In the genomic region with DNA sequence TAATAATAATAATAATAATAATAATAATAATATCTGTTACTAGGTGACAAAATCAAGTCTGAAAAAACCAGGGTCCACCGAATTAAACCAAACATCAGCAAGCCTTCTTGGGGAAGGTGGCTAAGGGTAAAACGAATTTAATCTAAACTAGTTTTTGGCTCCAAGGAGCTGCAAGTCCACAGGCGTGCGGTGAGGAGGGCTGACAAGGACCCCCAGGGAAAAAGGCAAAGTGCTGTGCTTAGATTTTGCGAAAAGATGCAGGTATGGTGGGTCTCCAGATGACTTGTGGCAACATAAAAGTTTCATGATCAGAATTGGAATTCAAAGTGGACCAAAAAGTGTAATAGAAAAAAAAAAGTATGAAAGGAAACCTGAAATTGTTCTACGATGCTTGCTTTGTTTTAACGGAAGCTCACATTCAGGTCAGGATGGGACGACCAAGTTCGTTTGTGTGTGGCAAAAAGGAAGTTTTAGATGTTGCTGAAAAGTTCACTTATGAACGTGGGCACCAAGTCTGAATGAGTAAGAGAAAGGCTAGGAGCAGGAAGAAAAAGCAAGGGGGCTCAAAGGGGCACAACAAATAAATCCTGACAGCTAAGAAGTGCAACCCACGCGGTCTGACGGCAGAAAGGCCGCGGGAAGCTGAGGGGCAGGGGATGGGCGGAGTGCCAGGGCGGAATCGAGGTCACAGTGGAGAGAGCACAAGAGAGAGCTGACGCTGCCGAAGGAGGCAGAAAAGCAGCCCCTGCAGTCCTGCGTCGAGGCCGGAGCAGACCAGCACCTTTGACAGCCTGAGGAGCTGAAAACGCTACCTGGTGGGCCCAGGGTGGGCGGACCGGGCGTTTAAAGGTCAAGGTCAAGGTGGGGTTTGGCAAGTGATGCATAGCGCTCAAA, we compare ENCODE assay signal across 8 cellular contexts. TPM values are rescaled to one million over a fixed set of nuclear protein-coding genes. Genes with fewer than 3 reads are reported as not detected.
DNase-seq lines count a peak whose midpoint lies in the region; ATAC-seq and TF ChIP-seq lines count a peak whose summit lies in the region.

No MANE protein-coding gene starts in this region.

- H3K4me1 ChIP-seq in ovary (ENCODE audit: insufficient read depth), result peaks cover 15% of the 10 kb centered on the region
- H3K4me1 ChIP-seq in thyroid gland, result peaks cover 54 to 58% of the 10 kb centered on the region in 2 donors

- H3K9me3 ChIP-seq in ovary (no peaks in the 10 kb centered on the region), thyroid gland (no peaks in the 10 kb centered on the region)

- intact Hi-C loops in activated naive CD4-positive, alpha-beta T cell treated with anti-CD3 and anti-CD28 coated beads for 36 hours (cut with micrococcal nuclease), result loop anchor here (5.0 to 10.0 kb wide), 5 partner anchors 220 to 1663 kb away; partner anchors contain the start of genes CISH, DUSP7, MAPKAPK3 and PARP3
- intact Hi-C loops in ovary (cut with DNase I) (loop anchor here in 3 of 4 donors (5.0 to 10.0 kb wide), 2 partner anchors 40 to 53 kb away; partner anchors contain the start of genes TWF2 (in 2 of the 3) and TLR9 (in 1 of the 3)), thyroid gland (cut with DNase I) (loop anchor here (5.0 kb wide), 1 partner anchor 40 kb away; the partner anchor contains the start of gene TWF2)

- H3K4me1 Mint-ChIP-seq in activated naive CD4-positive, alpha-beta T cell treated with anti-CD3 and anti-CD28 coated beads for 36 hours (ENCODE audit: low read depth), result peaks cover 57% of the 10 kb centered on the region

- peak overlapping the region; percentile 95 for H3K4me3 Mint-ChIP-seq in activated naive CD4-positive, alpha-beta T cell treated with anti-CD3 and anti-CD28 coated beads for 36 hours

- 0 to 1% (median 1%) methylated on average over 28 of the region's 28 CpGs for WGBS in ovary, 3 donors
- WGBS in thyroid gland, 2 donors, result 1% methylated on average over 28 of the region's 28 CpGs

- TF ChIP-seq CTCF in ovary (IDR thresholded peaks at IDR 0.05), result no peak
- no peak for TF ChIP-seq CTCF in thyroid gland (IDR thresholded peaks at IDR 0.05)

- peak overlapping the region; percentile 98 for H3K27ac Mint-ChIP-seq in activated naive CD4-positive, alpha-beta T cell treated with anti-CD3 and anti-CD28 coated beads for 36 hours

- no peaks in the 10 kb centered on the region for H3K27me3 ChIP-seq in ovary
- H3K27me3 ChIP-seq in thyroid gland, result no peaks in the 10 kb centered on the region

- CTCF ChIA-PET in activated naive CD4-positive, alpha-beta T cell treated with anti-CD3 and anti-CD28 coated beads for 36 hours (lab: Charles Lee), result interaction anchor here (0.6 to 7.1 kb wide), 19 partner anchors 9 to 76 kb away, joined by 3 to 69 read pairs (median 4); partner anchors contain the start of genes PPM1M, TLR9 and TWF2

- H3K36me3 Mint-ChIP-seq in activated naive CD4-positive, alpha-beta T cell treated with anti-CD3 and anti-CD28 coated beads for 36 hours (ENCODE audit: low read depth), result peaks cover 62% of the 10 kb centered on the region

- ATAC-seq in HG03103 (IDR thresholded peaks at IDR 0.05; ENCODE audit: low read depth, unreplicated experiment), result peak; percentile 39
- ATAC-seq in HG02870 (IDR thresholded peaks at IDR 0.05; ENCODE audit: unreplicated experiment), result no peak

- TF ChIP-seq EP300 in ovary (IDR thresholded peaks at IDR 0.05), result no peak

- DNase-seq in Daoy (ENCODE audit: low read depth), result peak; percentile 73
- DNase-seq in SK-N-DZ (ENCODE audit: low spot score), result peak; percentile 49
- peak; percentile 87 for DNase-seq in activated naive CD4-positive, alpha-beta T cell treated with anti-CD3 and anti-CD28 coated beads for 36 hours
- DNase-seq in glomerular visceral epithelial cell (ENCODE audit: extremely low spot score), result peak; percentile 74
- DNase-seq in ovary, result peak; percentile 80 to 91 (median 88)
- DNase-seq in thyroid gland, result peak; percentile 95

- peak overlapping the region; percentile 93 for H3K27ac ChIP-seq in ovary
- H3K27ac ChIP-seq in thyroid gland, result peak overlapping the region; percentile 98 to 99 (median 98)

- H3K36me3 ChIP-seq in ovary, result no peaks in the 10 kb centered on the region
- H3K36me3 ChIP-seq in thyroid gland, result peaks cover 0 to 5% of the 10 kb centered on the region in 2 donors

- no peaks in the 10 kb centered on the region for H3K9me3 Mint-ChIP-seq in activated naive CD4-positive, alpha-beta T cell treated with anti-CD3 and anti-CD28 coated beads for 36 hours

- H3K4me3 ChIP-seq in ovary (peak overlapping the region; percentile 51), thyroid gland (replicated peaks in 1 of 3) (peak overlapping the region in 2 of 3 donors; percentile 85 to 87)

- H3K27me3 Mint-ChIP-seq in activated naive CD4-positive, alpha-beta T cell treated with anti-CD3 and anti-CD28 coated beads for 36 hours (ENCODE audit: low read depth), result no peaks in the 10 kb centered on the region

- peak; percentile 25 for TF ChIP-seq POLR2A in ovary (IDR thresholded peaks at IDR 0.05)
- peak; percentile 69 to 94 for TF ChIP-seq POLR2A in thyroid gland (IDR thresholded peaks at IDR 0.05)

RNA-seq across cellular contexts. Expression of gene WDR82, which starts 1.1 kb away (rescaled TPM):
- 27.7 and 31.1 TPM in 2 replicates for total RNA-seq in Daoy (2014; rRNA removed; shearing (Covaris generic))
- polyA plus RNA-seq in SK-N-DZ (2014; cell fraction: cytosol; rRNA removed), result 46.6 and 56.3 TPM in 2 replicates
- polyA plus RNA-seq in SK-N-DZ (2014; cell fraction: nucleus; rRNA removed), result 12.7 and 13.4 TPM in 2 replicates
- 100 to 1,000 TPM; 176 to 177 TPM for total RNA-seq in activated naive CD4-positive, alpha-beta T cell treated with anti-CD3 and anti-CD28 coated beads for 36 hours
- 100 to 1,000 TPM in 2 of 7 donors, 10 to 100 TPM in 5; 36.4 to 104 (median 95.2) TPM for total RNA-seq in ovary
- polyA plus RNA-seq in ovary, result 100 to 1,000 TPM in 1 of 2 donors, 10 to 100 TPM in 1; 55.3 to 110 TPM
- 10 to 100 TPM; 66.4 to 76.4 (median 72.2) TPM for total RNA-seq in thyroid gland

RNA-seq across cellular contexts. Expression of gene GLYCTK, which starts 10.3 kb away (rescaled TPM):
- 5.3 and 5.7 TPM in 2 replicates for total RNA-seq in Daoy (2014; rRNA removed; shearing (Covaris generic))
- polyA plus RNA-seq in SK-N-DZ (2014; cell fraction: cytosol; rRNA removed), result 12.7 and 13.0 TPM in 2 replicates
- polyA plus RNA-seq in SK-N-DZ (2014; cell fraction: nucleus; rRNA removed), result 47.1 and 53.7 TPM in 2 replicates
- 10 to 100 TPM; 25.9 to 27.7 TPM for total RNA-seq in activated naive CD4-positive, alpha-beta T cell treated with anti-CD3 and anti-CD28 coated beads for 36 hours
- total RNA-seq in ovary, result 10 to 100 TPM in 1 of 7 donors, 1 to 10 TPM in 6; 3.7 to 12.2 (median 6.2) TPM
- polyA plus RNA-seq in ovary, result 1 to 10 TPM in 1 of 2 donors, under 1 TPM in 1; 0.83 to 6.8 TPM
- total RNA-seq in thyroid gland, result 10 to 100 TPM in 3 of 4 donors, 1 to 10 TPM in 1; 8.9 to 20.3 (median 15.3) TPM

RNA-seq across cellular contexts. Expression of gene PPM1M, which starts 31.8 kb away (rescaled TPM):
- 2.3 and 6.6 TPM in 2 replicates for total RNA-seq in Daoy (2014; rRNA removed; shearing (Covaris generic))
- polyA plus RNA-seq in SK-N-DZ (2014; cell fraction: cytosol; rRNA removed), result 6.0 and 7.8 TPM in 2 replicates
- 32.4 and 32.8 TPM in 2 replicates for polyA plus RNA-seq in SK-N-DZ (2014; cell fraction: nucleus; rRNA removed)
- total RNA-seq in activated naive CD4-positive, alpha-beta T cell treated with anti-CD3 and anti-CD28 coated beads for 36 hours, result 100 to 1,000 TPM; 107 to 108 TPM
- total RNA-seq in ovary (10 to 100 TPM; 15.4 to 32.4 (median 23.4) TPM), thyroid gland (10 to 100 TPM; 15.8 to 22.8 (median 18.0) TPM)
- 10 to 100 TPM; 25.7 to 48.4 TPM for polyA plus RNA-seq in ovary

RNA-seq across cellular contexts. Expression of gene TWF2, which starts 38.4 kb away (rescaled TPM):
- total RNA-seq in Daoy (2014; rRNA removed; shearing (Covaris generic)), result 103 and 109 TPM in 2 replicates
- 60.0 and 63.4 TPM in 2 replicates for polyA plus RNA-seq in SK-N-DZ (2014; cell fraction: cytosol; rRNA removed)
- 36.8 and 37.7 TPM in 2 replicates for polyA plus RNA-seq in SK-N-DZ (2014; cell fraction: nucleus; rRNA removed)
- 10 to 100 TPM; 89.1 to 91.3 TPM for total RNA-seq in activated naive CD4-positive, alpha-beta T cell treated with anti-CD3 and anti-CD28 coated beads for 36 hours
- total RNA-seq in ovary, result 10 to 100 TPM; 34.0 to 56.3 (median 43.3) TPM
- polyA plus RNA-seq in ovary, result 10 to 100 TPM; 14.3 to 40.7 TPM
- total RNA-seq in thyroid gland, result 10 to 100 TPM; 28.3 to 61.1 (median 50.4) TPM

RNA-seq across cellular contexts. Expression of gene DNAH1, which starts 38.8 kb away (rescaled TPM):
- total RNA-seq in Daoy (2014; rRNA removed; shearing (Covaris generic)), result 0.74 and 1.8 TPM in 2 replicates
- 0.06 and 0.09 TPM in 2 replicates for polyA plus RNA-seq in SK-N-DZ (2014; cell fraction: cytosol; rRNA removed)
- polyA plus RNA-seq in SK-N-DZ (2014; cell fraction: nucleus; rRNA removed), result 0.20 and 0.38 TPM in 2 replicates
- 1 to 10 TPM; 9.4 TPM for total RNA-seq in activated naive CD4-positive, alpha-beta T cell treated with anti-CD3 and anti-CD28 coated beads for 36 hours
- total RNA-seq in ovary (10 to 100 TPM in 2 of 7 donors, 1 to 10 TPM in 5; 5.0 to 15.7 (median 7.8) TPM), thyroid gland (10 to 100 TPM in 1 of 4 donors, 1 to 10 TPM in 3; 4.6 to 14.2 (median 7.5) TPM)
- 1 to 10 TPM; 3.1 to 3.9 TPM for polyA plus RNA-seq in ovary
